ENCODE assay signal across 10 cellular contexts in the genomic region with DNA sequence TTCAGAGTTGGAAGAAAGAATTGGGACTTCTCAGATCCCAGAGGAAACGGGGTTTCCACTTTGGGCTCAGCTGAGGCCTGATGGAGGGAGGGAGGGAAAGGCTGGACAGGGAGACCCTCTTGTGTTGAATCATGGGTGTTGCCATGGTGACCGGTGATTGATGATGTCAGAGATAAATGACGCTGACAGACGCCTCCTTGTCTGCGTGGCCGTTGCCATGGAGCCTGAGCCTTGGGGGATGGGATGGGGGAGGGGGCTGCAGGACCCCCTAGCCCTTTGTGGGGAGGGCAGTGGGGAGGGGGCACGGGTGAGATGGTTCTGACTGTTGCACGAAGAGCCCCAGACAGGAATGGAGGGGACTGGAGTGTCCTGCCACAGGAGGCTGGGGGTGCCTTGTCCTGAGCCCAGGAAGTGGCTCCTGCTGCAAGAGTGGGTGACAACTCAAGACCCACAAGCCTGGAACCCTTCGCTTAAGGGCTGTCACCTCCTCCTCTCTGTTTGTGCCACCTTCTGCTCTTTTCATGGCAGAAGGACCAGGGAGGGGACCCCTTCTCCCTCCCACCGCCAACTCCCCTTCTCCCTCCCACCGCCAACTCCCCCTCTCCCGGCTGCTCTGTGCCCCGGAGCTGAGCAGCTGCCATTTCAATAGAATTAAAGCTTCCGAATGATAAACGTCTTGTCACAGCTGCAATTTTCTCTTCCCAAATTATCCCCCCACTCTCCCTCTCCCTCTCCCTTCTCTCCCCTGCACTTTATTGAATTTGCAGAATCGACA. TPM values are rescaled to one million over a fixed set of nuclear protein-coding genes. Genes with fewer than 3 reads are reported as not detected.
DNase-seq lines count a peak whose midpoint lies in the region; ATAC-seq and TF ChIP-seq lines count a peak whose summit lies in the region.
"Had no signal": no experiment of that assay in that cellular context is flagged by ENCODE, and none has a peak within 500 bp of the region (broad histone marks: within the 10 kb centered on the region; RNA-seq: fewer than 3 reads in every experiment).

No MANE protein-coding gene starts in this region.

- peaks cover 35% of the 10 kb centered on the region for H3K4me1 ChIP-seq in HUES64 (ENCODE audit: insufficient read depth, low read length)
- H3K4me1 ChIP-seq in esophagus muscularis mucosa, result peaks cover 74 to 94% (median 90%) of the 10 kb centered on the region in 4 donors

- H3K4me1 Mint-ChIP-seq in progenitor cell of endocrine pancreas (ENCODE audit: low read depth), result peaks cover 72% of the 10 kb centered on the region

- peaks cover 14% of the 10 kb centered on the region for H3K36me3 Mint-ChIP-seq in progenitor cell of endocrine pancreas (ENCODE audit: insufficient read depth)

- DNase-seq in RWPE1 (ENCODE audit: low spot score) (no peak), esophagus muscularis mucosa (ENCODE audit: extremely low spot score) (no peak), progenitor cell of endocrine pancreas (ENCODE audit: low spot score, unreplicated experiment) (peak; percentile 62), superior temporal gyrus (ENCODE audit: extremely low spot score) (no peak), midbrain (lab: John Stamatoyannopoulos, UW) (no peak)
- DNase-seq in activated CD4-positive, CD25-positive, alpha-beta regulatory T cell (lab: John Stamatoyannopoulos, UW), result no peak
- DNase-seq: activated CD4-positive, alpha-beta T cell treated with anti-CD3 and anti-CD28 coated beads for 1 hour; NCI-H526 treated with DMSO at 0.1 percent for 48 hours had no signal

- H3K9ac ChIP-seq in HUES64 (ENCODE audit: low read depth, low read length), result no peak overlapping the region

- ATAC-seq in HG03460 (IDR thresholded peaks at IDR 0.05; ENCODE audit: unreplicated experiment), result no peak

- no peaks in the 10 kb centered on the region for H3K9me3 ChIP-seq in HUES64 (ENCODE audit: insufficient read depth, low read depth, low read length)
- H3K9me3 ChIP-seq in esophagus muscularis mucosa, result no peaks in the 10 kb centered on the region

- no peak for TF ChIP-seq POLR2A in esophagus muscularis mucosa (IDR thresholded peaks at IDR 0.05; ENCODE audit: low read depth)

- peak overlapping the region; percentile 92 for H3K27ac Mint-ChIP-seq in progenitor cell of endocrine pancreas

- intact Hi-C loops in esophagus muscularis mucosa (cut with DNase I), result no loop called here

- H3K4me3 ChIP-seq in HUES64 (ENCODE audit: low read length) (peak overlapping the region; percentile 14; the same call in 1 of the 2 replicates), esophagus muscularis mucosa (no peak overlapping the region)

- H3K27me3 ChIP-seq in HUES64 (ENCODE audit: insufficient read depth, low read length), result peaks cover 47% of the 10 kb centered on the region
- no peaks in the 10 kb centered on the region for H3K27me3 ChIP-seq in esophagus muscularis mucosa

- CTCF ChIA-PET in RWPE1 (lab: Yijun Ruan, JAX), result interaction anchor here (0.6 to 1.4 kb wide), 5 partner anchors 14 to 66 kb away, joined by 3 to 6 read pairs (median 4); no protein-coding TSS in a partner anchor

- H3K36me3 ChIP-seq in HUES64 (ENCODE audit: insufficient read depth, low read length) (peaks cover 18% of the 10 kb centered on the region; the same call in 1 of the 2 replicates), esophagus muscularis mucosa (peaks cover 17 to 71% (median 71%) of the 10 kb centered on the region in 4 donors)

- H3K27me3 Mint-ChIP-seq in progenitor cell of endocrine pancreas, result no peaks in the 10 kb centered on the region

- H3K4me3 Mint-ChIP-seq in progenitor cell of endocrine pancreas (ENCODE audit: low read depth), result peak overlapping the region; percentile 35

- no peak for TF ChIP-seq CTCF in RWPE1 (conservative IDR thresholded peaks at IDR 0.05; ENCODE audit: low read depth)
- TF ChIP-seq CTCF in esophagus muscularis mucosa (IDR thresholded peaks at IDR 0.05), result no peak
- TF ChIP-seq CTCF in progenitor cell of endocrine pancreas (IDR thresholded peaks at IDR 0.05; ENCODE audit: unreplicated experiment), result no peak

- 33% methylated on average over 16 of the region's 16 CpGs for WGBS in HUES64
- 50% methylated on average over 16 of the region's 16 CpGs for WGBS in esophagus muscularis mucosa

- no peak for TF ChIP-seq EP300 in esophagus muscularis mucosa (IDR thresholded peaks at IDR 0.05)

- no peak overlapping the region for H3K27ac ChIP-seq in HUES64 (ENCODE audit: low read depth, low read length)
- peak overlapping the region; percentile 96 for H3K27ac ChIP-seq in RWPE1
- H3K27ac ChIP-seq in esophagus muscularis mucosa (replicated peaks in 1 of 4), result peak overlapping the region; percentile 44 to 98 (median 96)

- POLR2A ChIA-PET in RWPE1 (lab: Yijun Ruan, JAX; ENCODE audit: low non-redundant PET), result interaction anchor here (0.7 to 0.9 kb wide), 2 partner anchors 36 to 43 kb away, joined by 3 to 6 read pairs; no protein-coding TSS in a partner anchor

- H3K9me3 Mint-ChIP-seq in progenitor cell of endocrine pancreas (ENCODE audit: low read depth), result no peaks in the 10 kb centered on the region

RNA-seq across cellular contexts. Expression of a gene that starts 13.9 kb away (rescaled TPM):
- polyA plus RNA-seq in HUES64 (2013, experiment 1 of 2), result not detected
- not detected for polyA plus RNA-seq in HUES64 (2013, experiment 2 of 2)
- under 1 TPM in 2 of 4 donors, not detected in 2; 0.40 to 0.50 TPM for total RNA-seq in esophagus muscularis mucosa
- not detected in 2 replicates for total RNA-seq in progenitor cell of endocrine pancreas

RNA-seq across cellular contexts. Expression of a gene that starts 41.6 kb away (rescaled TPM):
- 15.4 TPM for polyA plus RNA-seq in HUES64 (2013, experiment 1 of 2)
- polyA plus RNA-seq in HUES64 (2013, experiment 2 of 2), result 20.9 TPM
- total RNA-seq in esophagus muscularis mucosa, result 10 to 100 TPM; 26.2 to 53.5 (median 52.2) TPM
- 50.8 and 51.3 TPM in 2 replicates for total RNA-seq in progenitor cell of endocrine pancreas
